27 cellular contexts compared by ENCODE assay signal in genomic region chr1:2935184-2935583, GRCh38.
"Had no signal": no experiment of that assay in that cellular context is flagged by ENCODE, and none has a peak within 500 bp of the region (broad histone marks: within the 10 kb centered on the region; RNA-seq: fewer than 3 reads in every experiment).

No MANE protein-coding gene starts in this region.

- H3K27ac Mint-ChIP-seq: memory B cell; natural killer cell; stimulated activated memory B cell treated with anti-CD40 and anti-IgM and Interleukin-4, amounts not matched to agents 10 μg/mL and 1 μg/mL and 100 μg/mL, for 72 hours; type B pancreatic cell had no signal

- ATAC-seq: esophagus mucosa; gastroesophageal sphincter; left cardiac atrium; left lung; natural killer cell; right cardiac atrium; stimulated activated memory B cell treated with anti-CD40 and anti-IgM and Interleukin-4, amounts not matched to agents 10 μg/mL and 1 μg/mL and 100 μg/mL, for 72 hours; stimulated activated naive CD8-positive, alpha-beta T cell treated with anti-CD3 and anti-CD28 coated beads, Interleukin-15, Interleukin-2, amounts not matched to agents 100 U/mL and 50 U/mL, for 24 hours had no signal

- H3K36me3 ChIP-seq: gastroesophageal sphincter, heart left ventricle, left lung, neutrophil, prostate gland, spleen, tibial artery had no signal

- H3K9me3 ChIP-seq: neutrophil, prostate gland, testis had no signal

- H3K9ac ChIP-seq: parathyroid adenoma had no signal

- H3K4me1 Mint-ChIP-seq: natural killer cell; stimulated activated memory B cell treated with anti-CD40 and anti-IgM and Interleukin-4, amounts not matched to agents 10 μg/mL and 1 μg/mL and 100 μg/mL, for 72 hours had no signal

- H3K9me3 Mint-ChIP-seq: memory B cell, natural killer cell had no signal

- H3K4me2 ChIP-seq: hepatocyte had no signal

- H3K4me3 ChIP-seq: dorsolateral prefrontal cortex, gastroesophageal sphincter, heart left ventricle, hepatocyte, left lung, lung, prostate gland, skin epidermis, spleen, testis, tibial artery had no signal

- H3K4me1 ChIP-seq: gastroesophageal sphincter, heart left ventricle, left lung, parathyroid adenoma, prostate gland, spleen, testis, tibial artery had no signal

- DNase-seq: cerebellar nuclear complex; effector CD4-positive, alpha-beta T cell; foreskin fibroblast; natural killer cell; stimulated activated CD4-positive, alpha-beta T cell treated with anti-CD3 and anti-CD28 coated beads, Interleukin-4, amount 100 ng/mL, for 4 hours; stimulated activated naive CD8-positive, alpha-beta T cell treated with anti-CD3 and anti-CD28 coated beads, Interleukin-15, Interleukin-2, amounts not matched to agents 100 U/mL and 50 U/mL, for 24 hours; substantia nigra; testis; tibial artery had no signal

- H3K27me3 ChIP-seq: hepatocyte, neutrophil, testis had no signal

- H3K27ac ChIP-seq: dorsolateral prefrontal cortex, epithelial cell of prostate, gastroesophageal sphincter, heart left ventricle, hepatocyte, left lung, neutrophil, parathyroid adenoma, prostate gland, skin epidermis, spleen, testis, tibial artery had no signal

- H3K27me3 Mint-ChIP-seq: type B pancreatic cell had no signal

- H3K4me3 Mint-ChIP-seq: memory B cell; natural killer cell; stimulated activated memory B cell treated with anti-CD40 and anti-IgM and Interleukin-4, amounts not matched to agents 10 μg/mL and 1 μg/mL and 100 μg/mL, for 72 hours; type B pancreatic cell had no signal

- H2AFZ ChIP-seq: hepatocyte, parathyroid adenoma had no signal

- H3K36me3 Mint-ChIP-seq: memory B cell; natural killer cell; stimulated activated memory B cell treated with anti-CD40 and anti-IgM and Interleukin-4, amounts not matched to agents 10 μg/mL and 1 μg/mL and 100 μg/mL, for 72 hours; type B pancreatic cell had no signal
